Comparison of ENCODE assay signal across 8 cellular contexts in genomic region chr16:2673066-2673999, GRCh38. TPM values are rescaled to one million over a fixed set of nuclear protein-coding genes. Genes with fewer than 3 reads are reported as not detected.
DNase-seq lines count a peak whose midpoint lies in the region; ATAC-seq and TF ChIP-seq lines count a peak whose summit lies in the region.

No MANE protein-coding gene starts in this region.

- peaks cover 43% of the 10 kb centered on the region for H4K20me1 ChIP-seq in BLaER1

- peak overlapping the region; percentile 72 for H3K27ac ChIP-seq in BLaER1
- H3K27ac ChIP-seq in coronary artery, result peak overlapping the region; percentile 76 to 94
- H3K27ac ChIP-seq in left lung, result peak overlapping the region; percentile 53 to 94

- peaks cover 24% of the 10 kb centered on the region for H3K4me1 Mint-ChIP-seq in activated CD4-positive, alpha-beta T cell treated with anti-CD3 and anti-CD28 coated beads, Interleukin-2, amount 10 ng/mL, durations not matched to agents 24 days and 14 days

- peak overlapping the region; percentile 80 for H3K9ac ChIP-seq in BLaER1

- peaks cover 13% of the 10 kb centered on the region for H3K36me3 Mint-ChIP-seq in activated CD4-positive, alpha-beta T cell treated with anti-CD3 and anti-CD28 coated beads, Interleukin-2, amount 10 ng/mL, durations not matched to agents 24 days and 14 days (ENCODE audit: low read depth)

- peak; percentile 90 for ATAC-seq in GM19351 (IDR thresholded peaks at IDR 0.05; ENCODE audit: unreplicated experiment)
- peak; percentile 53 for ATAC-seq in HG03469 (IDR thresholded peaks at IDR 0.05; ENCODE audit: unreplicated experiment)
- peak; percentile 98 for ATAC-seq in left lung

- peak; percentile 70 to 93 for DNase-seq in NCI-H526 (lab: John Stamatoyannopoulos, UW)
- DNase-seq in activated CD4-positive, alpha-beta T cell treated with anti-CD3 and anti-CD28 coated beads, Interleukin-2, amount 10 ng/mL, durations not matched to agents 24 days and 14 days, result peak; percentile 99
- DNase-seq in coronary artery (ENCODE audit: low spot score), result peak; percentile 97
- peak; percentile 96 to 99 for DNase-seq in left lung
- peak; percentile 93 for DNase-seq in stimulated activated CD4-positive, alpha-beta T cell treated with anti-CD3 and anti-CD28 coated beads, Interleukin-2, amount 100 ng/mL, for 4 hours (ENCODE audit: low read depth)

- H3K36me3 ChIP-seq in BLaER1 (peaks cover 11% of the 10 kb centered on the region), left lung (peaks cover 0 to 12% of the 10 kb centered on the region in 2 donors)

- H3K4me3 Mint-ChIP-seq in activated CD4-positive, alpha-beta T cell treated with anti-CD3 and anti-CD28 coated beads, Interleukin-2, amount 10 ng/mL, durations not matched to agents 24 days and 14 days, result peak overlapping the region; percentile 85

- no peak for TF ChIP-seq CTCF in coronary artery (IDR thresholded peaks at IDR 0.05)
- no peak for TF ChIP-seq CTCF in left lung (IDR thresholded peaks at IDR 0.05)

- intact Hi-C loops in activated CD4-positive, alpha-beta T cell treated with anti-CD3 and anti-CD28 coated beads, Interleukin-2, amount 10 ng/mL, durations not matched to agents 24 days and 14 days (cut with micrococcal nuclease), result loop anchor here (1.0 to 5.0 kb wide), 3 partner anchors 9 to 194 kb away; partner anchors contain the start of genes CEMP1 and KCTD5
- intact Hi-C loops in left lung (cut with DNase I), result no loop called here

- H3K9me3 ChIP-seq in BLaER1, result no peaks in the 10 kb centered on the region
- no peaks in the 10 kb centered on the region for H3K9me3 ChIP-seq in left lung

- H3K4me2 ChIP-seq in BLaER1, result peak overlapping the region; percentile 88

- H3K27me3 ChIP-seq in BLaER1 (no peaks in the 10 kb centered on the region), left lung (no peaks in the 10 kb centered on the region)

- H3K4me3 ChIP-seq in BLaER1 (peak overlapping the region; percentile 74), coronary artery (peak overlapping the region; percentile 87), left lung (peak overlapping the region; percentile 42 to 62)

- H3K4me1 ChIP-seq in BLaER1, result peaks cover 78% of the 10 kb centered on the region
- peaks cover 8 to 43% of the 10 kb centered on the region in 2 donors for H3K4me1 ChIP-seq in left lung

- no peaks in the 10 kb centered on the region for H3K9me3 Mint-ChIP-seq in activated CD4-positive, alpha-beta T cell treated with anti-CD3 and anti-CD28 coated beads, Interleukin-2, amount 10 ng/mL, durations not matched to agents 24 days and 14 days

- H3K27ac Mint-ChIP-seq in activated CD4-positive, alpha-beta T cell treated with anti-CD3 and anti-CD28 coated beads, Interleukin-2, amount 10 ng/mL, durations not matched to agents 24 days and 14 days, result peak overlapping the region; percentile 80

- no peaks in the 10 kb centered on the region for H3K27me3 Mint-ChIP-seq in activated CD4-positive, alpha-beta T cell treated with anti-CD3 and anti-CD28 coated beads, Interleukin-2, amount 10 ng/mL, durations not matched to agents 24 days and 14 days

RNA-seq across cellular contexts. Expression of gene KCTD5, which starts 9.0 kb away (rescaled TPM):
- 54.4 and 57.0 TPM in 2 replicates for total RNA-seq in activated CD4-positive, alpha-beta T cell treated with anti-CD3 and anti-CD28 coated beads, Interleukin-2, amount 10 ng/mL, durations not matched to agents 24 days and 14 days
- total RNA-seq in left lung, result 10 to 100 TPM; 21.3 to 28.3 TPM

RNA-seq across cellular contexts. Expression of gene PRSS27, which starts 46.7 kb away (rescaled TPM):
- total RNA-seq in activated CD4-positive, alpha-beta T cell treated with anti-CD3 and anti-CD28 coated beads, Interleukin-2, amount 10 ng/mL, durations not matched to agents 24 days and 14 days, result 1.8 and 2.0 TPM in 2 replicates
- under 1 TPM; 0.45 to 0.70 TPM for total RNA-seq in left lung

Comparison
In these comparisons a context has a peak if more than half of its experiments do, and no peak if none do; other contexts are left out.
1. Peak in every context shown above with its lines: DNase-seq, ATAC-seq, H3K4me3 ChIP-seq and H3K27ac ChIP-seq.